Comparison of ENCODE assay signal across 14 cellular contexts in genomic region chr11:76830639-76831312, GRCh38. TPM values are rescaled to one million over a fixed set of nuclear protein-coding genes. Genes with fewer than 3 reads are reported as not detected.
DNase-seq lines count a peak whose midpoint lies in the region; ATAC-seq and TF ChIP-seq lines count a peak whose summit lies in the region.
"Had no signal": no experiment of that assay in that cellular context is flagged by ENCODE, and none has a peak within 500 bp of the region (broad histone marks: within the 10 kb centered on the region; RNA-seq: fewer than 3 reads in every experiment).

No MANE protein-coding gene starts in this region.

- H3K27me3 Mint-ChIP-seq in activated CD8-positive, alpha-beta T cell treated with anti-CD3 and anti-CD28 coated beads, Interleukin-2, amount 10 ng/mL, durations not matched to agents 7 days and 5 days (ENCODE audit: low read depth) = peaks cover 4% of the 10 kb centered on the region

- peaks cover 13% of the 10 kb centered on the region for H3K4me1 ChIP-seq in A673 (ENCODE audit: insufficient read depth, low read length, poor library complexity, severe bottlenecking)
- H3K4me1 ChIP-seq: Peyer's patch had no signal

- CTCF ChIA-PET in A673 (lab: Charles Lee) = no interaction called here
- CTCF ChIA-PET in activated CD8-positive, alpha-beta T cell treated with anti-CD3 and anti-CD28 coated beads, Interleukin-2, amount 10 ng/mL, durations not matched to agents 7 days and 5 days (lab: Charles Lee) = interaction anchor here (1.9 kb wide), 1 partner anchor 89 kb away, joined by 5 read pairs; no protein-coding TSS in a partner anchor

- H3K4me3 Mint-ChIP-seq in activated CD8-positive, alpha-beta T cell treated with anti-CD3 and anti-CD28 coated beads, Interleukin-2, amount 10 ng/mL, durations not matched to agents 7 days and 5 days = no peak overlapping the region

- BruUV-seq in A673 (replicated peaks; lab: Mats Ljungman, UMichigan) = no TSS peak

- POLR2A ChIA-PET in A673 (lab: Charles Lee; ENCODE audit: low non-redundant PET) = no interaction called here
- POLR2A ChIA-PET in activated CD8-positive, alpha-beta T cell treated with anti-CD3 and anti-CD28 coated beads, Interleukin-2, amount 10 ng/mL, durations not matched to agents 7 days and 5 days (lab: Charles Lee) = no interaction called here

- H3K27ac ChIP-seq in A673 (ENCODE audit: low read depth, low read length, poor library complexity, severe bottlenecking) (no peak overlapping the region), WERI-Rb-1 (peak overlapping the region; percentile 28; the same call in 1 of the 2 replicates)
- H3K27ac ChIP-seq: esophagus squamous epithelium, Peyer's patch, upper lobe of right lung had no signal

- H3K27me3 ChIP-seq in A673 (replicated peaks; ENCODE audit: insufficient read depth, low read depth, low read length, poor library complexity) = no peaks in the 10 kb centered on the region
- H3K27me3 ChIP-seq in WERI-Rb-1 (ENCODE audit: insufficient read depth, low read depth, severe bottlenecking) = no peaks in the 10 kb centered on the region
- H3K27me3 ChIP-seq: Peyer's patch, upper lobe of right lung had no signal

- H3K27ac Mint-ChIP-seq in activated CD8-positive, alpha-beta T cell treated with anti-CD3 and anti-CD28 coated beads, Interleukin-2, amount 10 ng/mL, durations not matched to agents 7 days and 5 days = no peak overlapping the region

- peaks cover 3% of the 10 kb centered on the region for H3K36me3 Mint-ChIP-seq in activated CD8-positive, alpha-beta T cell treated with anti-CD3 and anti-CD28 coated beads, Interleukin-2, amount 10 ng/mL, durations not matched to agents 7 days and 5 days (ENCODE audit: low read depth)

- H3K4me3 ChIP-seq in A673 (ENCODE audit: low read depth, low read length, poor library complexity, severe bottlenecking) = no peak overlapping the region
- no peak overlapping the region for H3K4me3 ChIP-seq in WERI-Rb-1 (ENCODE audit: low read depth, low read length)
- H3K4me3 ChIP-seq: esophagus squamous epithelium, Peyer's patch, upper lobe of right lung had no signal

- intact Hi-C loops in A673 (cut with micrococcal nuclease; ENCODE audit: unreplicated experiment) = no loop called here

- H3K9me3 ChIP-seq in A673 (ENCODE audit: low read depth, low read length, poor library complexity, severe bottlenecking) (no peaks in the 10 kb centered on the region), WERI-Rb-1 (ENCODE audit: severe bottlenecking) (peaks cover 2% of the 10 kb centered on the region)
- H3K9me3 ChIP-seq: esophagus squamous epithelium, Peyer's patch, upper lobe of right lung had no signal

- H3K36me3 ChIP-seq in A673 (ENCODE audit: insufficient read depth, low read length, poor library complexity, severe bottlenecking) (no peaks in the 10 kb centered on the region), WERI-Rb-1 (no peaks in the 10 kb centered on the region)
- H3K36me3 ChIP-seq: esophagus squamous epithelium, Peyer's patch, upper lobe of right lung had no signal

- H3K9me3 Mint-ChIP-seq in activated CD8-positive, alpha-beta T cell treated with anti-CD3 and anti-CD28 coated beads, Interleukin-2, amount 10 ng/mL, durations not matched to agents 7 days and 5 days (ENCODE audit: insufficient read depth) = no peaks in the 10 kb centered on the region

- DNase-seq in A673 (ENCODE audit: low spot score) (peak; percentile 66), HT1080 (ENCODE audit: low read depth) (peak; percentile 55), WERI-Rb-1 (peak; percentile 86), fibroblast of peridontal ligament (ENCODE audit: extremely low read depth) (peak; percentile 89)
- no peak for DNase-seq in activated CD8-positive, alpha-beta T cell treated with anti-CD3 and anti-CD28 coated beads, Interleukin-2, amount 10 ng/mL, durations not matched to agents 7 days and 5 days
- DNase-seq: esophagus squamous epithelium, GF-D8, NCI-H2081, small intestine, upper lobe of right lung had no signal

- TF ChIP-seq CTCF in A673 (conservative IDR thresholded peaks at IDR 0.05; ENCODE audit: low read depth, low read length) = no peak
- TF ChIP-seq CTCF in WERI-Rb-1 (IDR thresholded peaks at IDR 0.05; ENCODE audit: low read depth, low read length) = no peak

- ATAC-seq in GM19351 (IDR thresholded peaks at IDR 0.05; ENCODE audit: unreplicated experiment) = no peak
- no peak for ATAC-seq in HG02798 (IDR thresholded peaks at IDR 0.05; ENCODE audit: poor library complexity, unreplicated experiment)
- ATAC-seq in activated CD4-positive, CD25-positive, alpha-beta regulatory T cell treated with anti-CD3 and anti-CD28 coated beads, Interleukin-2, amount 50 U/mL, for 24 hours = no peak
- no peak for ATAC-seq in activated CD8-positive, alpha-beta T cell treated with anti-CD3 and anti-CD28 coated beads, Interleukin-2, amount 10 ng/mL, durations not matched to agents 7 days and 5 days
- ATAC-seq: upper lobe of right lung had no signal

- peaks cover 6% of the 10 kb centered on the region for H3K4me1 Mint-ChIP-seq in activated CD8-positive, alpha-beta T cell treated with anti-CD3 and anti-CD28 coated beads, Interleukin-2, amount 10 ng/mL, durations not matched to agents 7 days and 5 days (ENCODE audit: low read depth)

RNA-seq across cellular contexts. Expression of gene ACER3, which starts 29.9 kb away (rescaled TPM):
- 30.2 and 31.0 TPM in 2 replicates for total RNA-seq in A673 (2021)
- 13.3 and 15.0 TPM in 2 replicates for total RNA-seq in HT1080 (2014; rRNA removed; shearing (Covaris generic))
- 8.3 and 12.3 TPM in 2 replicates for polyA plus RNA-seq in HT1080 (2015; cell fraction: cytosol; rRNA removed)
- 8.7 and 11.4 TPM in 2 replicates for polyA plus RNA-seq in HT1080 (2015; cell fraction: nucleus; rRNA removed)
- 10 to 100 TPM in 1 of 2 experiments, 1 to 10 TPM in 1; 9.4 to 13.8 TPM for total RNA-seq in activated CD8-positive, alpha-beta T cell treated with anti-CD3 and anti-CD28 coated beads, Interleukin-2, amount 10 ng/mL, durations not matched to agents 7 days and 5 days

RNA-seq across cellular contexts. Expression of gene TSKU, which starts 47.6 kb away (rescaled TPM):
- total RNA-seq in A673 (2021) = 25.3 and 29.0 TPM in 2 replicates
- 21.9 and 33.8 TPM in 2 replicates for total RNA-seq in HT1080 (2014; rRNA removed; shearing (Covaris generic))
- polyA plus RNA-seq in HT1080 (2015; cell fraction: cytosol; rRNA removed) = 44.3 and 51.3 TPM in 2 replicates
- 18.9 and 24.0 TPM in 2 replicates for polyA plus RNA-seq in HT1080 (2015; cell fraction: nucleus; rRNA removed)
- total RNA-seq in activated CD8-positive, alpha-beta T cell treated with anti-CD3 and anti-CD28 coated beads, Interleukin-2, amount 10 ng/mL, durations not matched to agents 7 days and 5 days = 1 to 10 TPM; 2.5 TPM
